10 cellular contexts compared by ENCODE assay signal in genomic region chr9:116594552-116594951, GRCh38.
DNase-seq lines count a peak whose midpoint lies in the region; ATAC-seq lines count a peak whose summit lies in the region.
"Had no signal": no experiment of that assay in that cellular context is flagged by ENCODE, and none has a peak within 500 bp of the region (broad histone marks: within the 10 kb centered on the region; RNA-seq: fewer than 3 reads in every experiment).

No MANE protein-coding gene starts in this region.

- no peak overlapping the region for H3K27ac ChIP-seq in epithelial cell of prostate

- ATAC-seq in HG03460 (IDR thresholded peaks at IDR 0.05; ENCODE audit: unreplicated experiment), result no peak

- DNase-seq in ELF-1 (ENCODE audit: low read depth, low spot score), result peak; percentile 11
- peak; percentile 73 for DNase-seq in M059J (ENCODE audit: low read depth)
- peak; percentile 51 for DNase-seq in epithelial cell of prostate (ENCODE audit: low read depth, low spot score)
- DNase-seq in myocyte (ENCODE audit: low read depth), result peak; percentile 49
- no peak for DNase-seq in HPDE6-E6E7 (ENCODE audit: extremely low spot score)
- DNase-seq in DMS 273 treated with DMSO at 0.1 percent for 48 hours (lab: John Stamatoyannopoulos, UW), result no peak
- DNase-seq: activated T-cell treated with anti-CD3 and anti-CD28 coated beads, Interleukin-2, amount 50 U/mL, for 72 hours; NCI-H1436; nephron progenitor cell had no signal

Comparison
In these comparisons a context has a peak if more than half of its experiments do, and no peak if none do; other contexts are left out.
1. DNase-seq: peak in ELF-1 (single experiment), M059J (single experiment), epithelial cell of prostate (single experiment) and myocyte (single experiment); none in HPDE6-E6E7 (single experiment) and DMS 273 treated with DMSO at 0.1 percent for 48 hours (single experiment).